9 cellular contexts compared by ENCODE assay signal in genomic region chrX:153885968-153886903, GRCh38. TPM values are rescaled to one million over a fixed set of nuclear protein-coding genes. Genes with fewer than 3 reads are reported as not detected.
A peak's percentile ranks its signal among the peaks of the same experiment; 100 is the strongest.
DNase-seq lines count a peak whose midpoint lies in the region; ATAC-seq and TF ChIP-seq lines count a peak whose summit lies in the region.
"Had no signal": no experiment of that assay in that cellular context is flagged by ENCODE, and none has a peak within 500 bp of the region (broad histone marks: within the 10 kb centered on the region; RNA-seq: fewer than 3 reads in every experiment).

Gene L1CAM (minus strand): TSS chrX:153886173. CDS start chrX:153875836, 10,337 bp downstream.

- H3K27ac Mint-ChIP-seq in type B pancreatic cell, result no peak within 1 kb of the TSS

- peaks cover 44% of the 10 kb centered on the region for H3K27me3 Mint-ChIP-seq in type B pancreatic cell

- H3K36me3 ChIP-seq in heart left ventricle, result no peaks in the 10 kb centered on the region
- no peaks in the 10 kb centered on the region for H3K36me3 ChIP-seq in right atrium auricular region
- H3K36me3 ChIP-seq in iPS-15b (ENCODE audit: control insufficient read depth, insufficient read depth, low read length), result no peaks in the 10 kb centered on the region

- H3K36me3 Mint-ChIP-seq in type B pancreatic cell, result no peaks in the 10 kb centered on the region

- 1 to 33% (median 14%) methylated on average over 13 to 81 of the region's 94 CpGs for WGBS in heart left ventricle, 4 donors

- H3K27ac ChIP-seq in heart left ventricle, result no peak within 1 kb of the TSS
- H3K27ac ChIP-seq in right atrium auricular region, result no peak within 1 kb of the TSS

- H3K9ac ChIP-seq in iPS-15b (ENCODE audit: low read depth, low read length), result no peak within 1 kb of the TSS

- H3K4me1 Mint-ChIP-seq in type B pancreatic cell (ENCODE audit: unreplicated experiment), result no peaks in the 10 kb centered on the region

- peak within 1 kb of the TSS in 7 of 12 donors; percentile 15 to 38 (median 21) for H3K4me3 ChIP-seq in heart left ventricle
- peak within 1 kb of the TSS in 1 of 2 donors; percentile 27 for H3K4me3 ChIP-seq in right atrium auricular region
- H3K4me3 ChIP-seq in iPS-15b (ENCODE audit: low read depth, low read length), result peak within 1 kb of the TSS; percentile 46

- intact Hi-C loops in heart left ventricle (cut with DNase I), result loop anchor here in 1 of 10 donors (5.0 kb wide), 1 partner anchor 59 kb away; no protein-coding TSS in a partner anchor

- H3K9me3 Mint-ChIP-seq in type B pancreatic cell, result no peaks in the 10 kb centered on the region

- H3K4me3 Mint-ChIP-seq in type B pancreatic cell, result peak within 1 kb of the TSS; percentile 58

- DNase-seq in heart left ventricle (peak in 2 of 5 donors; percentile 15 to 21), right atrium auricular region (ENCODE audit: low spot score) (no peak), type B pancreatic cell (ENCODE audit: extremely low spot score, unreplicated experiment) (no peak), NCI-H2029 treated with DMSO at 0.1 percent for 48 hours (lab: John Stamatoyannopoulos, UW) (no peak), GM19240 (ENCODE audit: insufficient read length, low spot score) (no peak)
- DNase-seq in activated CD4-positive, alpha-beta T cell treated with anti-CD3 and anti-CD28 coated beads, Interleukin-2, amount 50 U/mL, for 4 hours, result peak; percentile 20 to 21
- DNase-seq: NCI-H1092 treated with DMSO at 0.1 percent for 48 hours had no signal

- H3K4me1 ChIP-seq in heart left ventricle, result peaks cover 0 to 20% (median 0%) of the 10 kb centered on the region in 12 donors
- H3K4me1 ChIP-seq in right atrium auricular region, result peaks cover 0 to 7% of the 10 kb centered on the region in 2 donors
- peaks cover 2% of the 10 kb centered on the region for H3K4me1 ChIP-seq in iPS-15b (ENCODE audit: control insufficient read depth, insufficient read depth, low read length)

- H3K27me3 ChIP-seq in heart left ventricle (peaks cover 0 to 94% (median 23%) of the 10 kb centered on the region in 9 donors), right atrium auricular region (peaks cover 15 to 35% of the 10 kb centered on the region in 2 donors), iPS-15b (ENCODE audit: control insufficient read depth, insufficient read depth, low read length) (peaks cover 7% of the 10 kb centered on the region)

- no peak for TF ChIP-seq POLR2A in heart left ventricle (IDR thresholded peaks at IDR 0.05)

- TF ChIP-seq CTCF in heart left ventricle (IDR thresholded peaks at IDR 0.05), result no peak
- TF ChIP-seq CTCF in right atrium auricular region (IDR thresholded peaks at IDR 0.05), result no peak
- TF ChIP-seq CTCF in type B pancreatic cell (conservative IDR thresholded peaks at IDR 0.05), result no peak

- ATAC-seq in heart left ventricle (no peak), HG02970 (IDR thresholded peaks at IDR 0.05; ENCODE audit: low FRiP score, unreplicated experiment) (no peak)

- H3K9me3 ChIP-seq in heart left ventricle (no peaks in the 10 kb centered on the region), right atrium auricular region (no peaks in the 10 kb centered on the region), iPS-15b (ENCODE audit: control insufficient read depth, insufficient read depth, low read length) (no peaks in the 10 kb centered on the region)

RNA-seq across cellular contexts. Expression of gene L1CAM, which starts in this region (rescaled TPM):
- 10 to 100 TPM in 1 of 9 donors, 1 to 10 TPM in 7, under 1 TPM in 1; 0.99 to 11.0 (median 3.1) TPM for total RNA-seq in heart left ventricle
- 1 to 10 TPM; 1.3 to 1.8 TPM for polyA plus RNA-seq in heart left ventricle
- total RNA-seq in right atrium auricular region, result 1 to 10 TPM; 6.3 to 7.0 TPM
- total RNA-seq in type B pancreatic cell (ENCODE audit: low replicate concordance), result 2.9 and 12.6 TPM in 2 replicates

Comparison
In these comparisons a context has a peak if more than half of its experiments do, and no peak if none do; other contexts are left out.
1. DNase-seq: peak in activated CD4-positive, alpha-beta T cell treated with anti-CD3 and anti-CD28 coated beads, Interleukin-2, amount 50 U/mL, for 4 hours (2 of 2); none in right atrium auricular region (single experiment), type B pancreatic cell (single experiment), NCI-H2029 treated with DMSO at 0.1 percent for 48 hours (single experiment) and GM19240 (single experiment).